In genomic region chr11:2857276-2857675, GRCh38 we compare ENCODE assay signal across 1 cellular context.
TF ChIP-seq lines count a peak whose summit lies in the region.

No MANE protein-coding gene starts in this region.

TF ChIP-seq in H1, 55 proteins besides CTCF, POLR2A, EP300 and RAD21 (continued from another document):
- TF ChIP-seq ATF2 (IDR thresholded peaks at IDR 0.05; ENCODE audit: low read length), result no peak
- no peak for TF ChIP-seq TAF1 (IDR thresholded peaks at IDR 0.05; ENCODE audit: low read depth, low read length)
- TF ChIP-seq SRF (IDR thresholded peaks at IDR 0.05; ENCODE audit: low read depth, low read length), result no peak
- TF ChIP-seq TBP (IDR thresholded peaks at IDR 0.05; ENCODE audit: low read depth, low read length), result no peak
- TF ChIP-seq BACH1 (IDR thresholded peaks at IDR 0.05; ENCODE audit: low read length), result no peak
- no peak for TF ChIP-seq RXRA (IDR thresholded peaks at IDR 0.05; ENCODE audit: insufficient read depth, low read depth, low read length)
- no peak for TF ChIP-seq POU5F1 (IDR thresholded peaks at IDR 0.05; ENCODE audit: low read depth, low read length)
- no peak for TF ChIP-seq EGR1 (IDR thresholded peaks at IDR 0.05; ENCODE audit: borderline replicate concordance, low read depth, low read length)
- TF ChIP-seq CTBP2 (IDR thresholded peaks at IDR 0.05; ENCODE audit: borderline replicate concordance, insufficient read depth, insufficient read length, low read length), result no peak
- TF ChIP-seq POLR2AphosphoS5 (IDR thresholded peaks at IDR 0.05; ENCODE audit: low read depth, low read length), result no peak
- no peak for TF ChIP-seq KDM1A (IDR thresholded peaks at IDR 0.05; ENCODE audit: borderline replicate concordance, low read length)
- TF ChIP-seq GTF2F1 (IDR thresholded peaks at IDR 0.05; ENCODE audit: borderline replicate concordance, low read depth, low read length), result no peak
- TF ChIP-seq BCL11A (IDR thresholded peaks at IDR 0.05; ENCODE audit: low read depth in 2 of 2, low read length in 2 of 2), result no peak
- no peak for TF ChIP-seq JUND (IDR thresholded peaks at IDR 0.05; ENCODE audit: low read length)
